14 cellular contexts compared by ENCODE assay signal in the genomic region with DNA sequence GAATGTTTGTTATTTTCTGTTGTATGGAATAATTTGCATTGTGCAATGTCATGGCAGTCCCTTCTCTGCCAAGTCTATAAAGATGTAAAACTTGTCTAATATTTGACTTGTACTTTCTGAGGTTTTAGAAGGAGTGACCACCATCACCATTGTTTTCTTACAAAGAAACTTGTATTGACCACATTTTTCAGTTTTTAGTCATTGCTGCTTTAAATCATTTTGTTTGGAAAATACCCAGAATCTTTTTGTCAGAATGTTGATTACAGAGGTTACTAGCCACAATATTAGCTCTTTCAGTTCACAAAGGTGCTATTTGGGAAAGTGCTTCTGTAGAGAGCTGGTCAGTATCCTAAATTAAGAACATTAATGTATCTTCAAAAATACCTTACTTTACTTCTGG.
DNase-seq lines count a peak whose midpoint lies in the region; ATAC-seq and TF ChIP-seq lines count a peak whose summit lies in the region.
"Had no signal": no experiment of that assay in that cellular context is flagged by ENCODE, and none has a peak within 500 bp of the region (broad histone marks: within the 10 kb centered on the region; RNA-seq: fewer than 3 reads in every experiment).

No MANE protein-coding gene starts in this region.

- H3K27me3 Mint-ChIP-seq in WTC11 (ENCODE audit: low read depth) (no peaks in the 10 kb centered on the region), osteocyte (ENCODE audit: unreplicated experiment) (no peaks in the 10 kb centered on the region)

- CTCF ChIA-PET in WTC11 (lab: Charles Lee) = interaction anchor here (1.0 kb wide), 1 partner anchor 35 kb away, joined by 3 read pairs; no protein-coding TSS in a partner anchor

- H4K20me1 ChIP-seq in MM.1S (ENCODE audit: insufficient read depth, low read length) = no peaks in the 10 kb centered on the region

- H3K9me2 ChIP-seq in MM.1S (replicated peaks; ENCODE audit: insufficient read depth, low read length) = no peaks in the 10 kb centered on the region

- H3K27me3 ChIP-seq in MM.1S (replicated peaks; ENCODE audit: insufficient read depth, low read length) = no peaks in the 10 kb centered on the region

- no peaks in the 10 kb centered on the region for H3K9me3 ChIP-seq in MM.1S (replicated peaks; ENCODE audit: insufficient read depth, low read length)

- H3K9ac ChIP-seq in MM.1S (ENCODE audit: low read length) = no peak overlapping the region

- H2AFZ ChIP-seq in MM.1S (ENCODE audit: low read length) = no peak overlapping the region

- no peak overlapping the region for H3K4me2 ChIP-seq in MM.1S (ENCODE audit: low read depth, low read length)

- H3K4me3 Mint-ChIP-seq in WTC11 (no peak overlapping the region), osteocyte (ENCODE audit: unreplicated experiment) (no peak overlapping the region)
- H3K4me3 Mint-ChIP-seq: activated T-cell treated with anti-CD3 and anti-CD28 coated beads, Interleukin-2, amount 50 U/mL, for 4 hours; CD14-positive monocyte; stimulated activated effector memory CD8-positive, alpha-beta T cell treated with anti-CD3 and anti-CD28 coated beads, Interleukin-12 subunit alpha, Interleukin-12 subunit beta, amount 100 ng/mL, for 72 hours had no signal

- no peaks in the 10 kb centered on the region for H3K4me1 Mint-ChIP-seq in WTC11
- no peaks in the 10 kb centered on the region for H3K4me1 Mint-ChIP-seq in osteocyte (ENCODE audit: unreplicated experiment)
- H3K4me1 Mint-ChIP-seq: CD14-positive monocyte; stimulated activated effector memory CD8-positive, alpha-beta T cell treated with anti-CD3 and anti-CD28 coated beads, Interleukin-12 subunit alpha, Interleukin-12 subunit beta, amount 100 ng/mL, for 72 hours had no signal

- H3F3A ChIP-seq in MM.1S (ENCODE audit: insufficient read depth, low read length) = peaks cover 4% of the 10 kb centered on the region; the same call in 1 of the 2 replicates

- POLR2A ChIA-PET in WTC11 (lab: Charles Lee) = no interaction called here

- DNase-seq in MM.1S (peak; percentile 46), WTC11 (ENCODE audit: low spot score) (no peak), ACHN (no peak), activated T-cell treated with anti-CD3 and anti-CD28 coated beads for 4 hours (no peak), osteocyte (ENCODE audit: extremely low spot score, unreplicated experiment) (no peak)
- DNase-seq: activated T-cell treated with anti-CD3 and anti-CD28 coated beads, Interleukin-2, amount 50 U/mL, for 4 hours; aorta; NCI-H2171 had no signal

- no peak overlapping the region for H3K4me3 ChIP-seq in MM.1S (ENCODE audit: low read length)

- no peaks in the 10 kb centered on the region for H3K36me3 ChIP-seq in MM.1S (replicated peaks; ENCODE audit: insufficient read depth, low read length)

- H3K9me3 Mint-ChIP-seq in WTC11 (peaks cover 8% of the 10 kb centered on the region; the same call in 1 of the 2 replicates), osteocyte (ENCODE audit: unreplicated experiment) (peaks cover 6% of the 10 kb centered on the region)

- H3K36me3 Mint-ChIP-seq in WTC11 (no peaks in the 10 kb centered on the region), osteocyte (ENCODE audit: unreplicated experiment) (no peaks in the 10 kb centered on the region)
- H3K36me3 Mint-ChIP-seq: CD14-positive monocyte; stimulated activated effector memory CD8-positive, alpha-beta T cell treated with anti-CD3 and anti-CD28 coated beads, Interleukin-12 subunit alpha, Interleukin-12 subunit beta, amount 100 ng/mL, for 72 hours had no signal

- no peak for TF ChIP-seq CTCF in MM.1S (IDR thresholded peaks at IDR 0.05; ENCODE audit: low read length)
- no peak for TF ChIP-seq CTCF in WTC11 (IDR thresholded peaks at IDR 0.05)
- TF ChIP-seq CTCF in osteocyte (IDR thresholded peaks at IDR 0.05) = no peak

- H3K4me1 ChIP-seq in MM.1S (ENCODE audit: low read length) = no peaks in the 10 kb centered on the region

- ATAC-seq in GM18868 (IDR thresholded peaks at IDR 0.05; ENCODE audit: unreplicated experiment) (peak; percentile 89), GM21576 (IDR thresholded peaks at IDR 0.05; ENCODE audit: unreplicated experiment) (peak; percentile 62), HG03064 (IDR thresholded peaks at IDR 0.05; ENCODE audit: low read depth, unreplicated experiment) (peak; percentile 80), WTC11 (no peak)
- ATAC-seq: activated T-cell treated with anti-CD3 and anti-CD28 coated beads, Interleukin-2, amount 50 U/mL, for 4 hours; stimulated activated effector memory CD8-positive, alpha-beta T cell treated with anti-CD3 and anti-CD28 coated beads, Interleukin-12 subunit alpha, Interleukin-12 subunit beta, amount 100 ng/mL, for 72 hours had no signal

- H3K27ac ChIP-seq in MM.1S (ENCODE audit: low read length) = no peak overlapping the region
- H3K27ac ChIP-seq: VCaP had no signal

- in situ Hi-C loops in ACHN (cut with HindIII; ENCODE audit: low pct_ligation_motif_present, low pct_unique_long_range_greater_than_20kb, low sequenced_read_pairs) = no loop called here

- H3K79me2 ChIP-seq in MM.1S (ENCODE audit: low read length) = no peaks in the 10 kb centered on the region

- no peak overlapping the region for H3K27ac Mint-ChIP-seq in WTC11
- H3K27ac Mint-ChIP-seq in osteocyte (ENCODE audit: unreplicated experiment) = no peak overlapping the region
- H3K27ac Mint-ChIP-seq: CD14-positive monocyte; stimulated activated effector memory CD8-positive, alpha-beta T cell treated with anti-CD3 and anti-CD28 coated beads, Interleukin-12 subunit alpha, Interleukin-12 subunit beta, amount 100 ng/mL, for 72 hours had no signal

TF ChIP-seq in WTC11, 78 proteins besides CTCF, POLR2A, EP300 and RAD21 (continues in another document):
- TF ChIP-seq, protein P1, sequence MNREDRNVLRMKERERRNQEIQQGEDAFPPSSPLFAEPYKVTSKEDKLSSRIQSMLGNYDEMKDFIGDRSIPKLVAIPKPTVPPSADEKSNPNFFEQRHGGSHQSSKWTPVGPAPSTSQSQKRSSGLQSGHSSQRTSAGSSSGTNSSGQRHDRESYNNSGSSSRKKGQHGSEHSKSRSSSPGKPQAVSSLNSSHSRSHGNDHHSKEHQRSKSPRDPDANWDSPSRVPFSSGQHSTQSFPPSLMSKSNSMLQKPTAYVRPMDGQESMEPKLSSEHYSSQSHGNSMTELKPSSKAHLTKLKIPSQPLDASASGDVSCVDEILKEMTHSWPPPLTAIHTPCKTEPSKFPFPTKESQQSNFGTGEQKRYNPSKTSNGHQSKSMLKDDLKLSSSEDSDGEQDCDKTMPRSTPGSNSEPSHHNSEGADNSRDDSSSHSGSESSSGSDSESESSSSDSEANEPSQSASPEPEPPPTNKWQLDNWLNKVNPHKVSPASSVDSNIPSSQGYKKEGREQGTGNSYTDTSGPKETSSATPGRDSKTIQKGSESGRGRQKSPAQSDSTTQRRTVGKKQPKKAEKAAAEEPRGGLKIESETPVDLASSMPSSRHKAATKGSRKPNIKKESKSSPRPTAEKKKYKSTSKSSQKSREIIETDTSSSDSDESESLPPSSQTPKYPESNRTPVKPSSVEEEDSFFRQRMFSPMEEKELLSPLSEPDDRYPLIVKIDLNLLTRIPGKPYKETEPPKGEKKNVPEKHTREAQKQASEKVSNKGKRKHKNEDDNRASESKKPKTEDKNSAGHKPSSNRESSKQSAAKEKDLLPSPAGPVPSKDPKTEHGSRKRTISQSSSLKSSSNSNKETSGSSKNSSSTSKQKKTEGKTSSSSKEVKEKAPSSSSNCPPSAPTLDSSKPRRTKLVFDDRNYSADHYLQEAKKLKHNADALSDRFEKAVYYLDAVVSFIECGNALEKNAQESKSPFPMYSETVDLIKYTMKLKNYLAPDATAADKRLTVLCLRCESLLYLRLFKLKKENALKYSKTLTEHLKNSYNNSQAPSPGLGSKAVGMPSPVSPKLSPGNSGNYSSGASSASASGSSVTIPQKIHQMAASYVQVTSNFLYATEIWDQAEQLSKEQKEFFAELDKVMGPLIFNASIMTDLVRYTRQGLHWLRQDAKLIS (CRISPR knock-in tag; IDR thresholded peaks at IDR 0.05; ENCODE audit: borderline replicate concordance) = no peak
- TF ChIP-seq ETV6 (CRISPR knock-in tag; IDR thresholded peaks at IDR 0.05) (no peak), ZNF232 (CRISPR knock-in tag; IDR thresholded peaks at IDR 0.05) (no peak), ZNF138 (CRISPR knock-in tag; conservative IDR thresholded peaks at IDR 0.05) (no peak)
- TF ChIP-seq, protein P2, sequence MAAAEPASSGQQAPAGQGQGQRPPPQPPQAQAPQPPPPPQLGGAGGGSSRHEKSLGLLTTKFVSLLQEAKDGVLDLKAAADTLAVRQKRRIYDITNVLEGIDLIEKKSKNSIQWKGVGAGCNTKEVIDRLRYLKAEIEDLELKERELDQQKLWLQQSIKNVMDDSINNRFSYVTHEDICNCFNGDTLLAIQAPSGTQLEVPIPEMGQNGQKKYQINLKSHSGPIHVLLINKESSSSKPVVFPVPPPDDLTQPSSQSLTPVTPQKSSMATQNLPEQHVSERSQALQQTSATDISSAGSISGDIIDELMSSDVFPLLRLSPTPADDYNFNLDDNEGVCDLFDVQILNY (CRISPR knock-in tag; IDR thresholded peaks at IDR 0.05) = no peak
